12 cellular contexts compared by ENCODE assay signal in the genomic region with DNA sequence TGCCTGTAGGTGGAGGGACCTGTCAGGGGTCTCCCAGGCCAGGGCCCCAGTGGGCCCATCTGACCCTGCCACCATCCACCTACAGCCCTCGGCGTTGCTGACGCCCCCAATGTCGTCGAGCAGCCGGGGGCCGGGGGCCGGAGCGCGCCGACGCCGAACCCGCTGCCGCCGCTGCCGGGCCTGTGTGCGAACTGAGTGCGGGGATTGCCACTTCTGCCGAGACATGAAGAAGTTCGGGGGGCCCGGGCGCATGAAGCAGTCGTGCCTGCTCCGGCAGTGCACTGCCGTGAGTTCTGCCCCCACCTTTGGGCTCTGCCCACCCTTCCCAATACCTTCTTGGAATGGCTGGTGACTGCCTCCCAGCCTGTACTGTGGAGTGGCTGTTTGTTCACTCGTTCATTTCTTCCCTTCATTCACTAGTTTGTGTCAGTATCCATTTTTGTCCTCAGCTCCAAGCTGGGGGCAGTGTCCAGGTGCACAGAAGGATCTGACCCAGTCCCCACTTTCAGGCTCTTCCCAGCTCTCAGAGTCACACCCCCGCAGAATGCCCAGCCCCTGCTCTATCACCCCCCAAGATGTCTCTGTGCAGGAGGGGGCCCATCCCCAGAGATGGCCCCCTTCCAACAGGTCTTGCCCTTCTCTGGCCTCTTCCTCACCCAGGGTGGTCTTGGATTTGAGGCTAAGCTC. TPM values are rescaled to one million over a fixed set of nuclear protein-coding genes. Genes with fewer than 3 reads are reported as not detected.
DNase-seq lines count a peak whose midpoint lies in the region; ATAC-seq, FAIRE-seq and TF ChIP-seq lines count a peak whose summit lies in the region.
"Had no signal": no experiment of that assay in that cellular context is flagged by ENCODE, and none has a peak within 500 bp of the region (broad histone marks: within the 10 kb centered on the region; RNA-seq: fewer than 3 reads in every experiment).

No MANE protein-coding gene starts in this region.

- DNase-seq in A673 (ENCODE audit: low spot score) (no peak), Caco-2 (no peak), natural killer cell (no peak), GM19239 (ENCODE audit: insufficient read length, low spot score) (no peak), HuH-7 (ENCODE audit: low spot score) (no peak), ascending aorta (ENCODE audit: low spot score in 2 of 2) (no peak), HAP-1 (ENCODE audit: low spot score in 2 of 2) (no peak)
- no peak for DNase-seq in activated naive CD8-positive, alpha-beta T cell treated with anti-CD3 and anti-CD28 coated beads, Interleukin-2, amount 10 ng/mL, durations not matched to agents 7 days and 5 days
- DNase-seq: activated CD4-positive, CD25-positive, alpha-beta regulatory T cell; activated naive CD4-positive, alpha-beta T cell treated with Interleukin-2 at 50 U/mL for 16 hours; COR-L47 had no signal

- H3K4me1 ChIP-seq in A673 (ENCODE audit: insufficient read depth, low read length, poor library complexity, severe bottlenecking) = peaks cover 13% of the 10 kb centered on the region
- H3K4me1 ChIP-seq in Caco-2 = no peaks in the 10 kb centered on the region
- H3K4me1 ChIP-seq in ascending aorta = peaks cover 3 to 4% of the 10 kb centered on the region in 2 donors
- no peaks in the 10 kb centered on the region; the same call in 1 of the 2 replicates for H3K4me1 ChIP-seq in HAP-1

- ATAC-seq in activated naive CD8-positive, alpha-beta T cell treated with anti-CD3 and anti-CD28 coated beads, Interleukin-2, amount 10 ng/mL, durations not matched to agents 7 days and 5 days (ENCODE audit: low read depth) = no peak
- no peak for ATAC-seq in natural killer cell

- H3K36me3 Mint-ChIP-seq in Caco-2 (ENCODE audit: insufficient read depth, unreplicated experiment) (peaks cover 18% of the 10 kb centered on the region), natural killer cell (no peaks in the 10 kb centered on the region)
- no peaks in the 10 kb centered on the region for H3K36me3 Mint-ChIP-seq in activated naive CD8-positive, alpha-beta T cell treated with anti-CD3 and anti-CD28 coated beads, Interleukin-2, amount 10 ng/mL, durations not matched to agents 7 days and 5 days

- no peak for TF ChIP-seq CTCF in A673 (conservative IDR thresholded peaks at IDR 0.05; ENCODE audit: low read depth, low read length)
- TF ChIP-seq CTCF in Caco-2 (IDR thresholded peaks at IDR 0.05; ENCODE audit: insufficient read depth in 1 of 2, low read depth in 1 of 2, low read length in 1 of 2, severe bottlenecking in 1 of 2, unreplicated experiment in 1 of 2) = no peak
- TF ChIP-seq CTCF in natural killer cell (IDR thresholded peaks at IDR 0.05) = no peak
- no peak for TF ChIP-seq CTCF in ascending aorta (IDR thresholded peaks at IDR 0.05)

- intact Hi-C loops in A673 (cut with micrococcal nuclease; ENCODE audit: unreplicated experiment) (no loop called here), Caco-2 (cut with micrococcal nuclease; ENCODE audit: unreplicated experiment) (loop anchor here (10.0 kb wide), 1 partner anchor 271 kb away; a partner anchor contains a TSS), natural killer cell (cut with micrococcal nuclease) (no loop called here), ascending aorta (cut with DNase I) (loop anchor here (2.0 kb wide), 1 partner anchor 15 kb away; no protein-coding TSS in a partner anchor)

- H3K36me3 ChIP-seq in A673 (ENCODE audit: insufficient read depth, low read length, poor library complexity, severe bottlenecking) (peaks cover 10% of the 10 kb centered on the region), Caco-2 (ENCODE audit: control insufficient read depth, insufficient read depth, low read length) (peaks cover 1% of the 10 kb centered on the region; the same call in 1 of the 2 replicates), ascending aorta (peaks cover 10 to 11% of the 10 kb centered on the region in 2 donors), HAP-1 (replicated peaks) (peaks cover 26% of the 10 kb centered on the region)

- no peak overlapping the region for H3K27ac Mint-ChIP-seq in Caco-2 (ENCODE audit: unreplicated experiment)
- peak overlapping the region; percentile 32 for H3K27ac Mint-ChIP-seq in activated naive CD8-positive, alpha-beta T cell treated with anti-CD3 and anti-CD28 coated beads, Interleukin-2, amount 10 ng/mL, durations not matched to agents 7 days and 5 days
- peak overlapping the region in 1 of 2 donors; percentile 53 for H3K27ac Mint-ChIP-seq in natural killer cell

- in situ Hi-C loops in HAP-1 (cut with MboI; ENCODE audit: low sequenced_read_pairs) = no loop called here

- CTCF ChIA-PET in A673 (lab: Charles Lee) = no interaction called here
- CTCF ChIA-PET in Caco-2 (lab: Charles Lee) = no interaction called here

- BruUV-seq in A673 (replicated peaks; lab: Mats Ljungman, UMichigan) (no TSS peak), Caco-2 (replicated peaks; lab: Mats Ljungman, UMichigan) (no TSS peak)

- H3K27me3 Mint-ChIP-seq in Caco-2 (ENCODE audit: insufficient read depth, unreplicated experiment) (no peaks in the 10 kb centered on the region), natural killer cell (ENCODE audit: low read depth in 2 of 2) (no peaks in the 10 kb centered on the region)
- no peaks in the 10 kb centered on the region for H3K27me3 Mint-ChIP-seq in activated naive CD8-positive, alpha-beta T cell treated with anti-CD3 and anti-CD28 coated beads, Interleukin-2, amount 10 ng/mL, durations not matched to agents 7 days and 5 days

- POLR2A ChIA-PET in A673 (lab: Charles Lee; ENCODE audit: low non-redundant PET) = no interaction called here
- POLR2A ChIA-PET in Caco-2 (lab: Charles Lee) = no interaction called here
- POLR2A ChIA-PET in activated naive CD8-positive, alpha-beta T cell treated with anti-CD3 and anti-CD28 coated beads, Interleukin-2, amount 10 ng/mL, durations not matched to agents 7 days and 5 days (lab: Charles Lee) = interaction anchor here (1.0 to 1.3 kb wide), 2 partner anchors 10 to 254 kb away, joined by 3 to 4 read pairs; a partner anchor contains a TSS

- H3K27ac ChIP-seq in A673 (ENCODE audit: low read depth, low read length, poor library complexity, severe bottlenecking) (peak overlapping the region; percentile 11), ascending aorta (no peak overlapping the region)

- H3K9me3 Mint-ChIP-seq in Caco-2 (ENCODE audit: unreplicated experiment) (no peaks in the 10 kb centered on the region), natural killer cell (no peaks in the 10 kb centered on the region)
- H3K9me3 Mint-ChIP-seq in activated naive CD8-positive, alpha-beta T cell treated with anti-CD3 and anti-CD28 coated beads, Interleukin-2, amount 10 ng/mL, durations not matched to agents 7 days and 5 days = no peaks in the 10 kb centered on the region

- no peaks in the 10 kb centered on the region for H3K27me3 ChIP-seq in A673 (replicated peaks; ENCODE audit: insufficient read depth, low read depth, low read length, poor library complexity)
- no peaks in the 10 kb centered on the region for H3K27me3 ChIP-seq in Caco-2 (replicated peaks; ENCODE audit: control insufficient read depth, insufficient read depth, low read length)
- H3K27me3 ChIP-seq in ascending aorta = no peaks in the 10 kb centered on the region
- no peaks in the 10 kb centered on the region for H3K27me3 ChIP-seq in HAP-1 (ENCODE audit: low read depth)

- peak overlapping the region; percentile 37 for H3K4me3 Mint-ChIP-seq in Caco-2 (ENCODE audit: unreplicated experiment)
- peak overlapping the region; percentile 50 for H3K4me3 Mint-ChIP-seq in activated naive CD8-positive, alpha-beta T cell treated with anti-CD3 and anti-CD28 coated beads, Interleukin-2, amount 10 ng/mL, durations not matched to agents 7 days and 5 days
- H3K4me3 Mint-ChIP-seq in natural killer cell = peak overlapping the region; percentile 74

- H3K4me1 Mint-ChIP-seq in Caco-2 (ENCODE audit: low read depth, unreplicated experiment) (no peaks in the 10 kb centered on the region), natural killer cell (peaks cover 15 to 38% of the 10 kb centered on the region in 2 donors)
- H3K4me1 Mint-ChIP-seq in activated naive CD8-positive, alpha-beta T cell treated with anti-CD3 and anti-CD28 coated beads, Interleukin-2, amount 10 ng/mL, durations not matched to agents 7 days and 5 days = peaks cover 26% of the 10 kb centered on the region

- no peak overlapping the region for H3K4me3 ChIP-seq in A673 (ENCODE audit: low read depth, low read length, poor library complexity, severe bottlenecking)
- H3K4me3 ChIP-seq in Caco-2 (ENCODE audit: low read depth, low read length) = no peak overlapping the region
- H3K4me3 ChIP-seq in ascending aorta = no peak overlapping the region
- no peak overlapping the region for H3K4me3 ChIP-seq in HAP-1

- H3K9me3 ChIP-seq in A673 (ENCODE audit: low read depth, low read length, poor library complexity, severe bottlenecking) (no peaks in the 10 kb centered on the region), Caco-2 (no peaks in the 10 kb centered on the region), ascending aorta (no peaks in the 10 kb centered on the region), HAP-1 (no peaks in the 10 kb centered on the region)

- FAIRE-seq in GM19239 (lab: Jason Lieb, UNC) = no peak
- FAIRE-seq: islet of Langerhans had no signal

RNA-seq across cellular contexts. Expression of a gene that starts 2.4 kb away (rescaled TPM):
- 37.0 and 39.3 TPM in 2 replicates for total RNA-seq in A673 (2021)
- 20.2 and 23.4 TPM in 2 replicates for total RNA-seq in Caco-2 (2022)
- total RNA-seq in activated naive CD8-positive, alpha-beta T cell treated with anti-CD3 and anti-CD28 coated beads, Interleukin-2, amount 10 ng/mL, durations not matched to agents 7 days and 5 days = 10 to 100 TPM; 20.1 to 24.4 TPM
- 10 to 100 TPM; 10.1 to 13.3 (median 12.4) TPM for total RNA-seq in natural killer cell
- total RNA-seq in ascending aorta = 66.9 TPM

RNA-seq across cellular contexts. Expression of a gene that starts 23.1 kb away (rescaled TPM):
- total RNA-seq in A673 (2021) = 2.1 and 4.3 TPM in 2 replicates
- total RNA-seq in Caco-2 (2022) = 4.7 TPM in 2 replicates
- 10 to 100 TPM; 24.6 to 25.8 TPM for total RNA-seq in activated naive CD8-positive, alpha-beta T cell treated with anti-CD3 and anti-CD28 coated beads, Interleukin-2, amount 10 ng/mL, durations not matched to agents 7 days and 5 days
- 10 to 100 TPM; 10.8 to 19.8 (median 12.8) TPM for total RNA-seq in natural killer cell
- total RNA-seq in ascending aorta = 39.0 TPM

RNA-seq across cellular contexts. Expression of a gene that starts 29.4 kb away (rescaled TPM):
- total RNA-seq in A673 (2021) = 1.4 and 1.6 TPM in 2 replicates
- 1.8 and 2.4 TPM in 2 replicates for total RNA-seq in Caco-2 (2022)
- total RNA-seq in activated naive CD8-positive, alpha-beta T cell treated with anti-CD3 and anti-CD28 coated beads, Interleukin-2, amount 10 ng/mL, durations not matched to agents 7 days and 5 days = under 1 TPM; 0.19 to 0.37 TPM
- total RNA-seq in natural killer cell = under 1 TPM; 0.45 to 0.60 (median 0.47) TPM
- total RNA-seq in ascending aorta = 0.21 TPM

RNA-seq across cellular contexts. Expression of a gene that starts 31.8 kb away (rescaled TPM):
- total RNA-seq in A673 (2021) (31.4 and 37.1 TPM in 2 replicates), Caco-2 (2022) (21.5 and 26.3 TPM in 2 replicates), natural killer cell (10 to 100 TPM; 32.9 to 34.5 (median 33.9) TPM), ascending aorta (8.3 TPM)
- 10 to 100 TPM; 27.6 to 33.4 TPM for total RNA-seq in activated naive CD8-positive, alpha-beta T cell treated with anti-CD3 and anti-CD28 coated beads, Interleukin-2, amount 10 ng/mL, durations not matched to agents 7 days and 5 days

RNA-seq across cellular contexts. Expression of a gene that starts 31.9 kb away (rescaled TPM):
- total RNA-seq in A673 (2021) = 28.2 and 34.7 TPM in 2 replicates
- total RNA-seq in Caco-2 (2022) = 15.1 and 17.7 TPM in 2 replicates
- 10 to 100 TPM; 31.1 to 31.8 TPM for total RNA-seq in activated naive CD8-positive, alpha-beta T cell treated with anti-CD3 and anti-CD28 coated beads, Interleukin-2, amount 10 ng/mL, durations not matched to agents 7 days and 5 days
- total RNA-seq in natural killer cell = 10 to 100 TPM; 25.1 to 28.5 (median 27.4) TPM
- total RNA-seq in ascending aorta = 46.2 TPM

Comparison
In these comparisons a context has a peak if more than half of its experiments do, and no peak if none do; other contexts are left out.
1. intact Hi-C loops: an anchor here in Caco-2 (10.0 kb wide) and ascending aorta (2.0 kb wide); none called in A673 and natural killer cell.